Comparison of ENCODE assay signal across 18 cellular contexts in the genomic region with DNA sequence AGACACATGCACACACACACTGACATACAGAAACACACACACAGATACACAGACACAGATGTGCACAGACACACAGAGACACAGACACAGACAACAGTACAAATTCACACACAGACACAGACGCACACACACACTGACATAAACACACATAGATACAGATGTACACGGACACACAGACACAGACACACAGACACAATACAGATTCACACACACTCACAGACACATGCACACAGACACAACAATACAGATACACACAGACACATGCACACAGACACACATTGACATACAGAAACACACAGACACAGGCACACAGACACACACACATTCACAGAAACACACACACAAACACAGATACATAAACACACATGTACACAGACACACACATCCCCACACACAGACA.
"Had no signal": no experiment of that assay in that cellular context is flagged by ENCODE, and none has a peak within 500 bp of the region (broad histone marks: within the 10 kb centered on the region; RNA-seq: fewer than 3 reads in every experiment).

No MANE protein-coding gene starts in this region.

- H3K79me2 ChIP-seq: parathyroid adenoma had no signal

- H3K9me3 Mint-ChIP-seq: natural killer cell had no signal

- H3K9me3 ChIP-seq: sigmoid colon, testis had no signal

- DNase-seq: effector memory CD4-positive, alpha-beta T cell; heart right ventricle; hypothalamus; mammary epithelial cell; natural killer cell; stimulated activated CD4-positive, alpha-beta T cell treated with anti-CD3 and anti-CD28 coated beads, Interleukin-2, amount 100 ng/mL, for 24 hours; stimulated activated CD4-positive, alpha-beta T cell treated with anti-CD3 and anti-CD28 coated beads, Interleukin-4, amount 100 ng/mL, for 4 hours; stimulated activated naive B cell treated with anti-CD40 and anti-IgM and Interleukin-4, amounts not matched to agents 10 μg/mL and 1 μg/mL and 100 μg/mL, for 72 hours; stimulated activated naive CD8-positive, alpha-beta T cell treated with anti-CD3 and anti-CD28 coated beads, Interleukin-15, amount 100 ng/mL, for 72 hours; testis had no signal

- H3K4me1 ChIP-seq: parathyroid adenoma, testis, tibial nerve had no signal

- H3K9ac ChIP-seq: parathyroid adenoma had no signal

- H3K4me3 Mint-ChIP-seq: natural killer cell; stimulated activated naive B cell treated with anti-CD40 and anti-IgM and Interleukin-4, amounts not matched to agents 10 μg/mL and 1 μg/mL and 100 μg/mL, for 72 hours; stimulated activated naive CD8-positive, alpha-beta T cell treated with anti-CD3 and anti-CD28 coated beads, Interleukin-15, amount 100 ng/mL, for 72 hours had no signal

- H3K27ac Mint-ChIP-seq: natural killer cell; stimulated activated naive B cell treated with anti-CD40 and anti-IgM and Interleukin-4, amounts not matched to agents 10 μg/mL and 1 μg/mL and 100 μg/mL, for 72 hours; stimulated activated naive CD8-positive, alpha-beta T cell treated with anti-CD3 and anti-CD28 coated beads, Interleukin-15, amount 100 ng/mL, for 72 hours had no signal

- H3K27me3 ChIP-seq: heart right ventricle, sigmoid colon, testis, tibial nerve had no signal

- H3K4me1 Mint-ChIP-seq: stimulated activated naive B cell treated with anti-CD40 and anti-IgM and Interleukin-4, amounts not matched to agents 10 μg/mL and 1 μg/mL and 100 μg/mL, for 72 hours had no signal

- H2AFZ ChIP-seq: parathyroid adenoma had no signal

- ATAC-seq: heart right ventricle; left lobe of liver; natural killer cell; stimulated activated naive B cell treated with anti-CD40 and anti-IgM and Interleukin-4, amounts not matched to agents 10 μg/mL and 1 μg/mL and 100 μg/mL, for 72 hours had no signal

- FAIRE-seq: endometrium, frontal cortex, islet of Langerhans had no signal

- H3K36me3 ChIP-seq: sigmoid colon, tibial nerve had no signal

- H3K4me3 ChIP-seq: heart right ventricle, sigmoid colon, skin epidermis, testis, tibial nerve had no signal

- H3K36me3 Mint-ChIP-seq: natural killer cell; stimulated activated naive B cell treated with anti-CD40 and anti-IgM and Interleukin-4, amounts not matched to agents 10 μg/mL and 1 μg/mL and 100 μg/mL, for 72 hours had no signal

- H3K27ac ChIP-seq: heart right ventricle, parathyroid adenoma, sigmoid colon, skin epidermis, testis, tibial nerve had no signal
